In the genomic region with DNA sequence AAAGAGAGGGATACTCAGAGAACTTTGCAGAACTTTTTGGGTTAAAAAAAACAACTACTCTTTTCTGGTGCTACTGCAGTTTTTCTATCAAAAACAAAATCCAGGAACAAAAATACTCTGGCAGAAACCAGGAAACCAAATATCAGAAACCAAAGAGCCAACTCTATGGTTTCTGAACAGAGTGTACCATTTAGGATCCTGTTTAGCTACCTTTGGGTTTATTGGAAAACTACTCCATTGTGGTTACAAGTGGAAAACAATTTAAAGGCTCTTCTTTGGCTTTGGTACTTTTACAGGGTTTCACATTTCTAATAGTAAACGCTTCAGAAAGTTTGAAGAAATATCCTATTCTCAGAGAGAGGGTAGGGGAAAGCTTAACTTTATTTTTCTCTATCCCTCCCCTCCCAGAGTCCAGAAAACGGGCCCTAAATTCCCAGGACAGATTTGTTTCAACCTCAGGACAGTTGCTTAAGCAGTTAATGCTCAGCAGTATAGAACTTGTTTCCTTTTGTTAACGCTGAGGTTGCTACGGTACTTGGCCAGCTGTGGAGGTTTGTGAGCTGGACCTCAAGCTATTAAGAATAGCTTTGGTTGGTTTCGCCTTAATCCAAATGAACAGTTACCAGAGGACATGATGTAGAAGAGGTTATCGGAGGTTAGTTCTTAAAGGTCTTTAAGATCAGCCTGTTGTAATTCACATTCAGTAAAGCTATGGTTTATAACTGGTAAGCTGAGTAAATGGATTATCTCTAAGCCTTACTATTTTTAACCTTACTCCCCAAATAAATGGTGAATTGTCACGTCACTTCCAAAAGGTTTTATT, we compare ENCODE assay signal across 10 cellular contexts. TPM values are rescaled to one million over a fixed set of nuclear protein-coding genes. Genes with fewer than 3 reads are reported as not detected.
DNase-seq lines count a peak whose midpoint lies in the region; ATAC-seq, FAIRE-seq and TF ChIP-seq lines count a peak whose summit lies in the region.
"Had no signal": no experiment of that assay in that cellular context is flagged by ENCODE, and none has a peak within 500 bp of the region (broad histone marks: within the 10 kb centered on the region; RNA-seq: fewer than 3 reads in every experiment).

No MANE protein-coding gene starts in this region.

- peaks cover 1 to 2% of the 10 kb centered on the region in 2 donors for H3K9me3 Mint-ChIP-seq in activated T-cell treated with anti-CD3 and anti-CD28 coated beads, Interleukin-2, amount 50 U/mL, for 72 hours
- H3K9me3 Mint-ChIP-seq in CD4-positive, alpha-beta T cell: peaks cover 5% of the 10 kb centered on the region

- no peak overlapping the region for H3K9ac ChIP-seq in kidney (ENCODE audit: low read length in 2 of 2)

- H3K4me1 ChIP-seq in osteoblast (ENCODE audit: insufficient read depth, low read length): peaks cover 20% of the 10 kb centered on the region
- H3K4me1 ChIP-seq in kidney (ENCODE audit: control insufficient read depth in 1 of 2, insufficient read depth in 1 of 2, low read depth in 1 of 2, low read length in 2 of 2): peaks cover 11 to 24% of the 10 kb centered on the region in 2 donors

- TF ChIP-seq CTCF in osteoblast (IDR thresholded peaks at IDR 0.05; ENCODE audit: extremely low read depth, low read depth, low read length) (no peak), kidney (IDR thresholded peaks at IDR 0.05; ENCODE audit: borderline replicate concordance, extremely low read depth, insufficient read depth) (no peak)
- TF ChIP-seq CTCF in CD4-positive, alpha-beta T cell (IDR thresholded peaks at IDR 0.05): no peak

- no peak for DNase-seq in activated T-cell treated with anti-CD3 and anti-CD28 coated beads, Interleukin-2, amount 50 U/mL, for 72 hours
- no peak for DNase-seq in activated T-cell treated with anti-CD3 and anti-CD28 coated beads, Interleukin-2, amount 50 U/mL, for 48 hours
- peak; percentile 57 for DNase-seq in fibroblast of peridontal ligament (ENCODE audit: extremely low read depth)
- DNase-seq in osteoblast (ENCODE audit: insufficient read length, low spot score, missing footprints): peak; percentile 29
- no peak for DNase-seq in head of caudate nucleus
- DNase-seq in kidney: no peak
- no peak for DNase-seq in CD4-positive, alpha-beta T cell
- DNase-seq: NCI-H69, T-helper 1 cell had no signal

- CTCF ChIA-PET in CD4-positive, alpha-beta T cell (lab: Charles Lee): no interaction called here

- H3K36me3 ChIP-seq in osteoblast (ENCODE audit: insufficient read depth, low read length) (no peaks in the 10 kb centered on the region), kidney (ENCODE audit: control insufficient read depth in 1 of 2, insufficient read depth in 2 of 2, low read length in 2 of 2) (no peaks in the 10 kb centered on the region)

- peaks cover 32% of the 10 kb centered on the region for H4K20me1 ChIP-seq in osteoblast (ENCODE audit: insufficient read depth, low read length)

- POLR2A ChIA-PET in CD4-positive, alpha-beta T cell (lab: Charles Lee): no interaction called here

- intact Hi-C loops in head of caudate nucleus (cut with DNase I) (no loop called here), kidney (cut with DNase I) (no loop called here)
- intact Hi-C loops in CD4-positive, alpha-beta T cell (cut with DNase I, micrococcal nuclease): no loop called here

- H3K4me2 ChIP-seq in osteoblast (ENCODE audit: insufficient read depth, low read length): peak overlapping the region; percentile 56

- no peaks in the 10 kb centered on the region for H3K27me3 ChIP-seq in osteoblast (ENCODE audit: insufficient read depth, low read length)
- H3K27me3 ChIP-seq in CD4-positive, alpha-beta T cell (ENCODE audit: control insufficient read depth, insufficient read depth, low read length): no peaks in the 10 kb centered on the region

- H3K27ac ChIP-seq in osteoblast (ENCODE audit: low read depth, low read length) (peak overlapping the region; percentile 73), kidney (ENCODE audit: low read depth in 2 of 2, low read length in 2 of 2) (no peak overlapping the region)
- no peak overlapping the region for H3K27ac ChIP-seq in CD4-positive, alpha-beta T cell (ENCODE audit: low read depth, low read length)

- no peaks in the 10 kb centered on the region for H3K9me3 ChIP-seq in osteoblast (ENCODE audit: low read depth, low read length)
- peaks cover 0 to 5% of the 10 kb centered on the region in 2 donors for H3K9me3 ChIP-seq in kidney (ENCODE audit: control insufficient read depth in 1 of 2, low read length in 2 of 2)
- H3K9me3 ChIP-seq in CD4-positive, alpha-beta T cell (ENCODE audit: control insufficient read depth, low read length): no peaks in the 10 kb centered on the region

- H3K79me2 ChIP-seq in osteoblast (ENCODE audit: insufficient read depth, low read length): peaks cover 94% of the 10 kb centered on the region

- FAIRE-seq in kidney (lab: Jason Lieb, UNC): no peak

- no peak overlapping the region for H3K4me3 Mint-ChIP-seq in activated T-cell treated with anti-CD3 and anti-CD28 coated beads, Interleukin-2, amount 50 U/mL, for 72 hours
- H3K4me3 Mint-ChIP-seq in CD4-positive, alpha-beta T cell: no peak overlapping the region

- ATAC-seq in activated T-cell treated with anti-CD3 and anti-CD28 coated beads, Interleukin-2, amount 50 U/mL, for 72 hours (replicated peaks in 1 of 2): no peak
- ATAC-seq in HG03135 (IDR thresholded peaks at IDR 0.05; ENCODE audit: unreplicated experiment): no peak
- ATAC-seq in CD4-positive, alpha-beta T cell (ENCODE audit: poor library complexity): no peak

- H2AFZ ChIP-seq in osteoblast (ENCODE audit: low read length): no peak overlapping the region

- H3K36me3 Mint-ChIP-seq in activated T-cell treated with anti-CD3 and anti-CD28 coated beads, Interleukin-2, amount 50 U/mL, for 72 hours (ENCODE audit: insufficient read depth in 2 of 2): peaks cover 6 to 8% of the 10 kb centered on the region in 2 donors
- peaks cover 17% of the 10 kb centered on the region for H3K36me3 Mint-ChIP-seq in CD4-positive, alpha-beta T cell (ENCODE audit: low read depth)

- H3K27ac Mint-ChIP-seq in activated T-cell treated with anti-CD3 and anti-CD28 coated beads, Interleukin-2, amount 50 U/mL, for 72 hours: peak overlapping the region; percentile 35
- no peak overlapping the region for H3K27ac Mint-ChIP-seq in CD4-positive, alpha-beta T cell

- H3K4me3 ChIP-seq in osteoblast (ENCODE audit: insufficient read depth, low read length) (no peak overlapping the region), kidney (ENCODE audit: low read length in 2 of 2) (no peak overlapping the region)

- no peaks in the 10 kb centered on the region for H3K27me3 Mint-ChIP-seq in activated T-cell treated with anti-CD3 and anti-CD28 coated beads, Interleukin-2, amount 50 U/mL, for 72 hours (ENCODE audit: low read depth)
- no peaks in the 10 kb centered on the region for H3K27me3 Mint-ChIP-seq in CD4-positive, alpha-beta T cell

- peaks cover 23% of the 10 kb centered on the region for H3K4me1 Mint-ChIP-seq in activated T-cell treated with anti-CD3 and anti-CD28 coated beads, Interleukin-2, amount 50 U/mL, for 72 hours (ENCODE audit: low read depth)
- peaks cover 77% of the 10 kb centered on the region for H3K4me1 Mint-ChIP-seq in CD4-positive, alpha-beta T cell (ENCODE audit: low read depth)

RNA-seq across cellular contexts. Expression of gene FOXO3, which starts 47.9 kb away (rescaled TPM):
- 10 to 100 TPM in 1 of 2 donors, 1 to 10 TPM in 1; 7.1 to 10.0 TPM for total RNA-seq in activated T-cell treated with anti-CD3 and anti-CD28 coated beads, Interleukin-2, amount 50 U/mL, for 72 hours
- total RNA-seq in osteoblast (52.2 and 53.2 TPM in 2 replicates), kidney (76.1 TPM)
- polyA plus RNA-seq in kidney (ENCODE audit: insufficient read depth, low read depth, low replicate concordance): 9.4 TPM
- total RNA-seq in CD4-positive, alpha-beta T cell: 10 to 100 TPM; 24.3 to 25.3 TPM

Comparison
In these comparisons a context has a peak if more than half of its experiments do, and no peak if none do; other contexts are left out.
1. DNase-seq: peak in fibroblast of peridontal ligament (single experiment) and osteoblast (single experiment); none in activated T-cell treated with anti-CD3 and anti-CD28 coated beads, Interleukin-2, amount 50 U/mL, for 72 hours (0 of 2), activated T-cell treated with anti-CD3 and anti-CD28 coated beads, Interleukin-2, amount 50 U/mL, for 48 hours (0 of 2), head of caudate nucleus (0 of 42), kidney (single experiment) and CD4-positive, alpha-beta T cell (0 of 10).